In genomic region chr4:79827283-79827682, GRCh38 we compare ENCODE assay signal across 30 cellular contexts.
"Had no signal": no experiment of that assay in that cellular context is flagged by ENCODE, and none has a peak within 500 bp of the region (broad histone marks: within the 10 kb centered on the region; RNA-seq: fewer than 3 reads in every experiment).

No MANE protein-coding gene starts in this region.

- H3K9ac ChIP-seq: neural progenitor cell, parathyroid adenoma had no signal

- H3K4me1 Mint-ChIP-seq: memory B cell, naive B cell had no signal

- H3K27me3 Mint-ChIP-seq: naive B cell; natural killer cell treated with Interleukin-12 subunit alpha and Interleukin-12 subunit beta and Interleukin-15 and Interleukin-18, amount 100 ng/mL, for 72 hours; progenitor cell of endocrine pancreas; type B pancreatic cell had no signal

- H3K27ac ChIP-seq: coronary artery, gastrocnemius medialis, heart left ventricle, hepatocyte, neural progenitor cell, parathyroid adenoma, right lobe of liver, stomach, thyroid gland had no signal

- H3K4me3 Mint-ChIP-seq: memory B cell; mesothelial cell of epicardium; naive B cell; natural killer cell treated with Interleukin-12 subunit alpha and Interleukin-12 subunit beta and Interleukin-15 and Interleukin-18, amount 100 ng/mL, for 72 hours; neural progenitor cell; type B pancreatic cell had no signal

- H3K9me3 Mint-ChIP-seq: neural progenitor cell, type B pancreatic cell had no signal

- H3K4me1 ChIP-seq: gastrocnemius medialis, neural progenitor cell, parathyroid adenoma, right lobe of liver, thyroid gland had no signal

- H3K79me2 ChIP-seq: hepatocyte, parathyroid adenoma had no signal

- H3K27me3 ChIP-seq: gastrocnemius medialis, heart left ventricle, hepatocyte, neural progenitor cell, right lobe of liver, stomach, thyroid gland had no signal

- H3K36me3 Mint-ChIP-seq: memory B cell; mesothelial cell of epicardium; naive B cell; natural killer cell treated with Interleukin-12 subunit alpha and Interleukin-12 subunit beta and Interleukin-15 and Interleukin-18, amount 100 ng/mL, for 72 hours; neural progenitor cell; type B pancreatic cell had no signal

- H3K27ac Mint-ChIP-seq: memory B cell; mesothelial cell of epicardium; natural killer cell treated with Interleukin-12 subunit alpha and Interleukin-12 subunit beta and Interleukin-15 and Interleukin-18, amount 100 ng/mL, for 72 hours; neural progenitor cell; progenitor cell of endocrine pancreas; type B pancreatic cell had no signal

- DNase-seq: dermis blood vessel endothelial cell; effector memory CD4-positive, alpha-beta T cell; erythroblast; foreskin fibroblast; gastrocnemius medialis; heart left ventricle; kidney; mucosa of descending colon; naive B cell; right lobe of liver; small intestine; stimulated activated CD4-positive, alpha-beta T cell treated with anti-CD3 and anti-CD28 coated beads, Interleukin-15, amount 100 ng/mL, for 24 hours; stimulated activated CD4-positive, alpha-beta T cell treated with anti-CD3 and anti-CD28 coated beads, Interleukin-2, amount 100 ng/mL, for 48 hours; stimulated activated CD8-positive, alpha-beta memory T cell treated with anti-CD3 and anti-CD28 coated beads, Interleukin-4, amount 100 ng/mL, for 48 hours; stimulated activated naive CD4-positive, alpha-beta T cell treated with Interleukin-2 at 50 U/mL for 16 hours; stomach; thyroid gland had no signal

- ATAC-seq: gastrocnemius medialis; heart left ventricle; left lobe of liver; mucosa of descending colon; natural killer cell treated with Interleukin-12 subunit alpha and Interleukin-12 subunit beta and Interleukin-15 and Interleukin-18, amount 100 ng/mL, for 72 hours; right lobe of liver had no signal

- H3K4me3 ChIP-seq: coronary artery, gastrocnemius medialis, heart left ventricle, hepatocyte, lung, mucosa of descending colon, neural progenitor cell, right lobe of liver, stomach, thyroid gland had no signal

- H3K9me3 ChIP-seq: gastrocnemius medialis, heart left ventricle, mucosa of descending colon, right lobe of liver, stomach, thyroid gland had no signal

- FAIRE-seq: endometrium, kidney, small intestine, urothelium cell line had no signal

- H3K4me2 ChIP-seq: hepatocyte, neural progenitor cell had no signal

- H3K36me3 ChIP-seq: gastrocnemius medialis, heart left ventricle, neural progenitor cell, right lobe of liver, stomach, thyroid gland had no signal

- H2AFZ ChIP-seq: hepatocyte, neural progenitor cell, parathyroid adenoma had no signal
